8 cellular contexts compared by ENCODE assay signal in genomic region chr9:6428940-6429889, GRCh38.
A peak's percentile ranks its signal among the peaks of the same experiment; 100 is the strongest.
DNase-seq lines count a peak whose midpoint lies in the region; ATAC-seq lines count a peak whose summit lies in the region.

No MANE protein-coding gene starts in this region.

- H3K27ac Mint-ChIP-seq in activated naive CD4-positive, alpha-beta T cell treated with anti-CD3 and anti-CD28 coated beads, Interleukin-2, amount 50 U/mL, for 24 hours = peak overlapping the region; percentile 19

- peak; percentile 92 for ATAC-seq in HG03045 (IDR thresholded peaks at IDR 0.05; ENCODE audit: unreplicated experiment)

- peaks cover 20% of the 10 kb centered on the region for H3K36me3 Mint-ChIP-seq in activated naive CD4-positive, alpha-beta T cell treated with anti-CD3 and anti-CD28 coated beads, Interleukin-2, amount 50 U/mL, for 24 hours

- peak overlapping the region; percentile 34 for H3K4me3 Mint-ChIP-seq in activated naive CD4-positive, alpha-beta T cell treated with anti-CD3 and anti-CD28 coated beads, Interleukin-2, amount 50 U/mL, for 24 hours

- no peaks in the 10 kb centered on the region for H3K9me3 Mint-ChIP-seq in activated naive CD4-positive, alpha-beta T cell treated with anti-CD3 and anti-CD28 coated beads, Interleukin-2, amount 50 U/mL, for 24 hours

- no peak for DNase-seq in activated naive CD4-positive, alpha-beta T cell treated with anti-CD3 and anti-CD28 coated beads, Interleukin-2, amount 50 U/mL, for 16 hours
- DNase-seq in activated CD4-positive, CD25-positive, alpha-beta regulatory T cell treated with anti-CD3 and anti-CD28 coated beads, Interleukin-2, amount 50 U/mL, for 72 hours = peak; percentile 46
- DNase-seq in NCI-H526 treated with DMSO at 0.1 percent for 48 hours (lab: John Stamatoyannopoulos, UW) (no peak), activated gamma-delta T cell treated with Interleukin-2 at 50 U/mL for 16 hours (no peak), midbrain (lab: John Stamatoyannopoulos, UW) (no peak)
- no peak for DNase-seq in effector CD4-positive, alpha-beta T cell

- no peaks in the 10 kb centered on the region for H3K27me3 Mint-ChIP-seq in activated naive CD4-positive, alpha-beta T cell treated with anti-CD3 and anti-CD28 coated beads, Interleukin-2, amount 50 U/mL, for 24 hours

- peaks cover 81% of the 10 kb centered on the region for H3K4me1 Mint-ChIP-seq in activated naive CD4-positive, alpha-beta T cell treated with anti-CD3 and anti-CD28 coated beads, Interleukin-2, amount 50 U/mL, for 24 hours
